20 cellular contexts compared by ENCODE assay signal in the genomic region with DNA sequence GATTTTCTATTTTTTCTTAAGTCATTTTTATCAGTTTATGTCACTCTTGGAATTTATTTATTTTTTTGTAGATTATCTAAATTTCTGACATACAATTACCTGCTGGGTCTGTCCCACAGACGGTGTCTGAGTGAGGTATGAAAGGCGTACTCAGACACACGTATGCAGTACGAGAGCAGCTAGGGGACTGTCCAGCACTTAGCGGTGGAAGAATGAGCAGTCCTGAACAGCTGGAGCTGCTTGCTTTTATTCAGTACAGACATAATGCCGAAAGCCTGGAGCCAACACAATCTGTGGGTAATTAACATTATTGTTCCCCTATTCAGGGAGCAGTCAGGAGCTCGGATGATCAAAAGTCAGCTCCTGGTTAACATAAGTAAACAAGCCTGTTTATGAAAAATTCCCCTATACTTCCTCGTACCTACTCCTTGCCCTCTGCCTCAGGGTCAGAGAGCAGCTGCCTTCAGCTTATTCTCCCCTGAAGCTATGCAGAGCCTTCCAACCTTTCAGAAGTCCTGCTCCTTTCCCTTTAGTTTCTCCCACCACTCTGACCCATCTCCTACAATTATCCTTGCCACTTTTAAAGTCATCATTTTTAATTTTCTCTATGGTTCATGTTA.
DNase-seq lines count a peak whose midpoint lies in the region; TF ChIP-seq lines count a peak whose summit lies in the region.
"Had no signal": no experiment of that assay in that cellular context is flagged by ENCODE, and none has a peak within 500 bp of the region (broad histone marks: within the 10 kb centered on the region; RNA-seq: fewer than 3 reads in every experiment).

No MANE protein-coding gene starts in this region.

- no peaks in the 10 kb centered on the region for H3K27me3 Mint-ChIP-seq in Caco-2 (ENCODE audit: insufficient read depth, unreplicated experiment)
- H3K27me3 Mint-ChIP-seq: T-helper 17 cell had no signal

- CTCF ChIA-PET in Caco-2 (lab: Charles Lee) (no interaction called here), HEK293T (lab: Yijun Ruan, JAX) (no interaction called here)

- H3K4me3 Mint-ChIP-seq in Caco-2 (ENCODE audit: unreplicated experiment): no peak overlapping the region
- H3K4me3 Mint-ChIP-seq: HFFc6, T-helper 17 cell had no signal

- no TSS peak for BruUV-seq in Caco-2 (replicated peaks; lab: Mats Ljungman, UMichigan)

- H3K27ac Mint-ChIP-seq in Caco-2 (ENCODE audit: unreplicated experiment): no peak overlapping the region
- H3K27ac Mint-ChIP-seq: HFFc6, T-helper 17 cell had no signal

- no peaks in the 10 kb centered on the region for H3K27me3 ChIP-seq in Caco-2 (replicated peaks; ENCODE audit: control insufficient read depth, insufficient read depth, low read length)

- DNase-seq in Caco-2: peak; percentile 19 to 61
- peak; percentile 69 for DNase-seq in DMS53 treated with DMSO at 0.1 percent for 48 hours (lab: John Stamatoyannopoulos, UW; ENCODE audit: unreplicated experiment)
- peak; percentile 27 for DNase-seq in NCI-H748 treated with DMSO at 0.1 percent for 48 hours (lab: John Stamatoyannopoulos, UW)
- peak; percentile 53 for DNase-seq in islet precursor cell
- no peak for DNase-seq in A172 (ENCODE audit: low spot score)
- no peak for DNase-seq in activated T-cell treated with anti-CD3 and anti-CD28 coated beads, Interleukin-2, amount 50 U/mL, for 1 hour
- DNase-seq in NCI-H69 (lab: John Stamatoyannopoulos, UW): no peak
- no peak for DNase-seq in HEK293T (ENCODE audit: extremely low spot score)
- DNase-seq: DND-41; GDM1; GOT3; HFFc6; IMR-90; Kasumi-1; NCI-H1930; NCI-H510A treated with DMSO at 0.1 percent for 48 hours; NK-92 treated with Interleukin-12 subunit alpha and Interleukin-12 subunit beta, amount 100 ng/mL, for 24 hours; OCI-M1; SHP77 treated with DMSO at 0.1 percent for 48 hours; T-helper 17 cell had no signal

- intact Hi-C loops in Caco-2 (cut with micrococcal nuclease; ENCODE audit: unreplicated experiment): loop anchor here (10.0 kb wide), 1 partner anchor 943 kb away; no protein-coding TSS in a partner anchor

- POLR2A ChIA-PET in Caco-2 (lab: Charles Lee): no interaction called here
- POLR2A ChIA-PET in HEK293T (lab: Yijun Ruan, JAX): no interaction called here

- no peaks in the 10 kb centered on the region for H3K36me3 ChIP-seq in Caco-2 (ENCODE audit: control insufficient read depth, insufficient read depth, low read length)

- no peaks in the 10 kb centered on the region for H3K36me3 Mint-ChIP-seq in Caco-2 (ENCODE audit: insufficient read depth, unreplicated experiment)

- peaks cover 1% of the 10 kb centered on the region; the same call in 1 of the 2 replicates for H3K9me3 ChIP-seq in Caco-2

- peaks cover 8% of the 10 kb centered on the region for H3K4me1 ChIP-seq in Caco-2

- H3K4me3 ChIP-seq in Caco-2 (ENCODE audit: low read depth, low read length): no peak overlapping the region

- peaks cover 22% of the 10 kb centered on the region for H3K9me3 Mint-ChIP-seq in Caco-2 (ENCODE audit: unreplicated experiment)

- H3K4me1 Mint-ChIP-seq in Caco-2 (ENCODE audit: low read depth, unreplicated experiment): peaks cover 8% of the 10 kb centered on the region
- H3K4me1 Mint-ChIP-seq: T-helper 17 cell had no signal

- TF ChIP-seq CTCF in Caco-2 (IDR thresholded peaks at IDR 0.05; ENCODE audit: insufficient read depth in 1 of 2, low read depth in 1 of 2, low read length in 1 of 2, severe bottlenecking in 1 of 2, unreplicated experiment in 1 of 2): no peak

TF ChIP-seq in HEK293T, 16 proteins besides CTCF, POLR2A, EP300 and RAD21:
- TF ChIP-seq ARNT (IDR thresholded peaks at IDR 0.05) (no peak), TARDBP (IDR thresholded peaks at IDR 0.05) (no peak)

Comparison
In these comparisons a context has a peak if more than half of its experiments do, and no peak if none do; other contexts are left out.
1. DNase-seq: peak in Caco-2 (2 of 2), DMS53 treated with DMSO at 0.1 percent for 48 hours (single experiment), NCI-H748 treated with DMSO at 0.1 percent for 48 hours (single experiment) and islet precursor cell (single experiment); none in A172 (single experiment), activated T-cell treated with anti-CD3 and anti-CD28 coated beads, Interleukin-2, amount 50 U/mL, for 1 hour (single experiment), NCI-H69 (single experiment) and HEK293T (single experiment).